9 cellular contexts compared by ENCODE assay signal in the genomic region with DNA sequence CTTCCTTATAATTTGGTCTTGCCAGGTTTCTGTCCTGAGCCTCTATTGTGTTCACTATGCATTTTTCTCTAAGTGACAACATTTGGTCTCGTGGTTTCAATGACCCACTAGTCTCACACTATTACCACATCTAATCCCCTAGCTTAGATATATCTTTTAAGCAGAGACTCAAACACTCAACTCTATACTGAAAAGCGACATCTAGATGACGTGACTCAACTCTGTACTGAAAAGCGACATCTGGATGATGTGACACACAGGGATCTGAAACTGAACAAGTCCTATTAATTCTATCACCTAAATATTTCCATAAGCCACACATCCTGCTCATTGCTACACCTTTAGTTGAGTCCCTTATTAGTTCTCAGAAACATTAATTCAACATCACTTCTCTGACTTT.
DNase-seq lines count a peak whose midpoint lies in the region; ATAC-seq and TF ChIP-seq lines count a peak whose summit lies in the region.
"Had no signal": no experiment of that assay in that cellular context is flagged by ENCODE, and none has a peak within 500 bp of the region (broad histone marks: within the 10 kb centered on the region; RNA-seq: fewer than 3 reads in every experiment).

No MANE protein-coding gene starts in this region.

- no peaks in the 10 kb centered on the region for H3K79me2 ChIP-seq in PC-9 (ENCODE audit: low read depth)

- no peaks in the 10 kb centered on the region for H3K36me3 Mint-ChIP-seq in activated CD8-positive, alpha-beta T cell treated with anti-CD3 and anti-CD28 coated beads, Interleukin-2, amount 10 ng/mL, durations not matched to agents 7 days and 5 days (ENCODE audit: low read depth)

- H3K4me2 ChIP-seq in PC-9 = no peak overlapping the region

- H3K27me3 ChIP-seq in PC-9 (ENCODE audit: insufficient read depth, low read depth) = no peaks in the 10 kb centered on the region

- H3K27me3 Mint-ChIP-seq in activated CD8-positive, alpha-beta T cell treated with anti-CD3 and anti-CD28 coated beads, Interleukin-2, amount 10 ng/mL, durations not matched to agents 7 days and 5 days (ENCODE audit: low read depth) = peaks cover 2% of the 10 kb centered on the region

- H3K4me1 ChIP-seq in PC-9 (replicated peaks; ENCODE audit: insufficient read depth) = no peaks in the 10 kb centered on the region; the same call in 1 of the 2 replicates

- no peaks in the 10 kb centered on the region for H3K9me3 ChIP-seq in PC-9 (ENCODE audit: insufficient read depth, low read depth)

- no peak for TF ChIP-seq POLR2A in GM18505 (IDR thresholded peaks at IDR 0.05; ENCODE audit: borderline replicate concordance, extremely low read depth, insufficient read depth, insufficient read length)

- POLR2A ChIA-PET in activated CD8-positive, alpha-beta T cell treated with anti-CD3 and anti-CD28 coated beads, Interleukin-2, amount 10 ng/mL, durations not matched to agents 7 days and 5 days (lab: Charles Lee) = no interaction called here
- POLR2A ChIA-PET in PC-9 (lab: Charles Lee; ENCODE audit: unreplicated experiment) = no interaction called here

- no peak for TF ChIP-seq CTCF in PC-9 (conservative IDR thresholded peaks at IDR 0.05)

- BruUV-seq in PC-9 (replicated peaks; lab: Mats Ljungman, UMichigan) = no TSS peak

- ATAC-seq in GM18505 (IDR thresholded peaks at IDR 0.05; ENCODE audit: unreplicated experiment) (peak; percentile 100), GM19397 (IDR thresholded peaks at IDR 0.05; ENCODE audit: unreplicated experiment) (peak; percentile 98), HG03039 (IDR thresholded peaks at IDR 0.05; ENCODE audit: unreplicated experiment) (peak; percentile 99)
- ATAC-seq in activated CD8-positive, alpha-beta T cell treated with anti-CD3 and anti-CD28 coated beads, Interleukin-2, amount 10 ng/mL, durations not matched to agents 7 days and 5 days = peak; percentile 39

- CTCF ChIA-PET in activated CD8-positive, alpha-beta T cell treated with anti-CD3 and anti-CD28 coated beads, Interleukin-2, amount 10 ng/mL, durations not matched to agents 7 days and 5 days (lab: Charles Lee) = interaction anchor here (0.7 to 1.6 kb wide), 2 partner anchors 13 to 57 kb away, joined by 4 read pairs; no protein-coding TSS in a partner anchor
- CTCF ChIA-PET in PC-9 (lab: Charles Lee) = no interaction called here

- H3K9me3 Mint-ChIP-seq in activated CD8-positive, alpha-beta T cell treated with anti-CD3 and anti-CD28 coated beads, Interleukin-2, amount 10 ng/mL, durations not matched to agents 7 days and 5 days (ENCODE audit: insufficient read depth) = no peaks in the 10 kb centered on the region
- H3K9me3 Mint-ChIP-seq: endodermal cell had no signal

- no peak overlapping the region for H3K4me3 ChIP-seq in PC-9

- no peaks in the 10 kb centered on the region for H3K36me3 ChIP-seq in PC-9 (ENCODE audit: low read depth)

- no peak overlapping the region for H3K27ac Mint-ChIP-seq in activated CD8-positive, alpha-beta T cell treated with anti-CD3 and anti-CD28 coated beads, Interleukin-2, amount 10 ng/mL, durations not matched to agents 7 days and 5 days
- H3K27ac Mint-ChIP-seq: endodermal cell had no signal

- H3K9me2 ChIP-seq in PC-9 (ENCODE audit: insufficient read depth) = 0 out of 2 replicates have a peak, but pooled peaks cover 2% of the 10 kb centered on the region

- no peak overlapping the region for H3K27ac ChIP-seq in PC-9

- no peak for DNase-seq in activated CD8-positive, alpha-beta T cell treated with anti-CD3 and anti-CD28 coated beads, Interleukin-2, amount 10 ng/mL, durations not matched to agents 7 days and 5 days
- DNase-seq in NK-92 (lab: John Stamatoyannopoulos, UW; ENCODE audit: unreplicated experiment) (no peak), PC-9 (no peak), NCI-H2227 (lab: John Stamatoyannopoulos, UW; ENCODE audit: unreplicated experiment) (no peak), kidney tubule cell (ENCODE audit: low spot score) (no peak)
- DNase-seq: endodermal cell had no signal

- H2AFZ ChIP-seq in PC-9 = no peak overlapping the region

- no peaks in the 10 kb centered on the region for H4K20me1 ChIP-seq in PC-9 (ENCODE audit: insufficient read depth)

- peaks cover 5% of the 10 kb centered on the region for H3K4me1 Mint-ChIP-seq in activated CD8-positive, alpha-beta T cell treated with anti-CD3 and anti-CD28 coated beads, Interleukin-2, amount 10 ng/mL, durations not matched to agents 7 days and 5 days (ENCODE audit: low read depth)
- H3K4me1 Mint-ChIP-seq: endodermal cell had no signal

- H3K4me3 Mint-ChIP-seq in activated CD8-positive, alpha-beta T cell treated with anti-CD3 and anti-CD28 coated beads, Interleukin-2, amount 10 ng/mL, durations not matched to agents 7 days and 5 days = no peak overlapping the region
- H3K4me3 Mint-ChIP-seq: endodermal cell had no signal

- no peaks in the 10 kb centered on the region for H3F3A ChIP-seq in PC-9 (ENCODE audit: insufficient read depth, low read depth)

- intact Hi-C loops in PC-9 (cut with micrococcal nuclease; ENCODE audit: unreplicated experiment) = no loop called here

Comparison
In these comparisons a context has a peak if more than half of its experiments do, and no peak if none do; other contexts are left out.
1. ATAC-seq: peak in every context shown above with its lines; median percentile 100 in GM18505; 99 in HG03039; 98 in GM19397; 39 in activated CD8-positive, alpha-beta T cell treated with anti-CD3 and anti-CD28 coated beads, Interleukin-2, amount 10 ng/mL, durations not matched to agents 7 days and 5 days.